ENCODE assay signal across 8 cellular contexts in the genomic region with DNA sequence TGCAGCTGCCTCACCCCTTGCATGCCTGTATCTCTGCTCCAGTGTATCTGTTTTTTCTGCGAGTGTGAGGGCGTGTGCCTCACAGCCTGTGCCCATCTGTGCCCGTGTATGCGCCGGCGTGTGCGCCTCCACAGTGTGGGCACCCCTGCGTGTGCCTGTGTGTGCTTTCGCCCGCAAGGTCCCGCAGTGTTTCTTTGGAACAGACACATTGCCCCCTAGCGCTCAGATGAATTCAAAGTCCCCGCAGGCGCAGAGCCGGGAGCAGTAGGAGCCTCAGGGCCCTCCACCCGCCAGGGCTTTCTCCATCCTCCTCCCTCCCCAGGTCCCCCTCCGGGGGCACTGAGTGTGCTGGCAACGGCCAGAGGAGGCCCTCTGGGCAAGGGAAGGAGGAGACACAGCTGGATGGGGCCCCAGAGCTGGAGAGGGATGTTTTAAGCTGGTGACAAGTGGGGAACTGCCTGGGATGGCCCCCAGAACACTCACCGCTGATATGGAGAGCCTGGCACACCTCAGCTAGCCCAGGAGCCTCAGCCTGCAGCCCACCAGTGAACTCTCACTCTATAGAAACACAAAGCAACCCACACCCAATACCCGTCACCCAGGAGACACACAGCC. TPM values are rescaled to one million over a fixed set of nuclear protein-coding genes. Genes with fewer than 3 reads are reported as not detected.
DNase-seq lines count a peak whose midpoint lies in the region; ATAC-seq and TF ChIP-seq lines count a peak whose summit lies in the region.

No MANE protein-coding gene starts in this region.

- WGBS in H9 (ENCODE audit: extremely low coverage, insufficient read length, low lambda C conversion rate): no CpG with 5 or more reads among the region's 20 CpGs

- peaks cover 11 to 33% (median 20%) of the 10 kb centered on the region in 10 experiments; a peak in 15 of 20 replicates for H3K4me1 ChIP-seq in BLaER1 treated with 17β-estradiol and CSF1 and Interleukin-3, amounts not matched to agents 10 nM and 100 nM
- H3K4me1 ChIP-seq in H9 (ENCODE audit: insufficient read depth, low read length): no peaks in the 10 kb centered on the region

- peaks cover 0 to 9% (median 0%) of the 10 kb centered on the region in 11 experiments; a peak in 3 of 22 replicates for H3K9me3 ChIP-seq in BLaER1 treated with 17β-estradiol and CSF1 and Interleukin-3, amounts not matched to agents 10 nM and 100 nM (replicated peaks in 1 of 11)
- H3K9me3 ChIP-seq in H9 (ENCODE audit: control insufficient read depth, low read depth, low read length): no peaks in the 10 kb centered on the region

- no peak overlapping the region for H3K27ac ChIP-seq in BLaER1 treated with 17β-estradiol and CSF1 and Interleukin-3, amounts not matched to agents 10 nM and 100 nM
- no peak overlapping the region for H3K27ac ChIP-seq in H9 (ENCODE audit: insufficient read length, low read depth, low read length)

- no peak overlapping the region for H2BK120ac ChIP-seq in H9 (ENCODE audit: low read depth, low read length, poor library complexity, severe bottlenecking)

- no peak for ATAC-seq in omental fat pad (ENCODE audit: low FRiP score)
- ATAC-seq in HG03565 (IDR thresholded peaks at IDR 0.05; ENCODE audit: unreplicated experiment): no peak
- ATAC-seq in GM18520 (IDR thresholded peaks at IDR 0.05; ENCODE audit: unreplicated experiment): no peak

- no peak overlapping the region for H3K18ac ChIP-seq in H9 (ENCODE audit: insufficient read length, low read depth, low read length)

- H3K23me2 ChIP-seq in H9 (ENCODE audit: insufficient read length, low read depth, low read length, poor library complexity, severe bottlenecking): peaks cover 19% of the 10 kb centered on the region

- peaks cover 22 to 30% (median 28%) of the 10 kb centered on the region in 11 experiments for H3K27me3 ChIP-seq in BLaER1 treated with 17β-estradiol and CSF1 and Interleukin-3, amounts not matched to agents 10 nM and 100 nM
- H3K27me3 ChIP-seq in H9 (ENCODE audit: insufficient read depth, low read length): peaks cover 21% of the 10 kb centered on the region; the same call in 1 of the 2 replicates

- H3K79me1 ChIP-seq in H9 (ENCODE audit: insufficient read depth, low read depth, low read length, poor library complexity, severe bottlenecking): no peaks in the 10 kb centered on the region

- peak overlapping the region; percentile 11 to 59 (median 48); a peak in 16 of 22 replicates for H3K4me2 ChIP-seq in BLaER1 treated with 17β-estradiol and CSF1 and Interleukin-3, amounts not matched to agents 10 nM and 100 nM
- H3K4me2 ChIP-seq in H9 (ENCODE audit: insufficient read depth, insufficient read length, low read length): peak overlapping the region; percentile 11

- no peak overlapping the region for H3K4ac ChIP-seq in H9 (ENCODE audit: low read depth, low read length)

- no peak overlapping the region for H3K56ac ChIP-seq in H9 (ENCODE audit: insufficient read length, low read depth, low read length)

- H2AK5ac ChIP-seq in H9 (ENCODE audit: insufficient read length, low read length): no peak overlapping the region

- H2BK15ac ChIP-seq in H9 (ENCODE audit: low read depth, low read length): no peak overlapping the region

- peak; percentile 79 for DNase-seq in H9
- peak; percentile 44 for DNase-seq in NOMO-1 treated with DMSO at 0.1 percent for 48 hours (lab: John Stamatoyannopoulos, UW; ENCODE audit: unreplicated experiment)
- peak; percentile 14 to 18 for DNase-seq in activated T-helper 1 cell treated with anti-CD3 and anti-CD28 coated beads, Interleukin-2, amount 50 U/mL, for 16 hours (ENCODE audit: low read depth in 1 of 2, low spot score in 1 of 2)
- DNase-seq in foreskin fibroblast: peak; percentile 49 to 84
- peak; percentile 35 for DNase-seq in omental fat pad (ENCODE audit: low spot score)

- H3K4me3 ChIP-seq in BLaER1 treated with 17β-estradiol and CSF1 and Interleukin-3, amounts not matched to agents 10 nM and 100 nM: no peak overlapping the region
- no peak overlapping the region for H3K4me3 ChIP-seq in foreskin fibroblast (ENCODE audit: low read depth in 1 of 2, low read length in 2 of 2)

- peaks cover 0 to 5% (median 0%) of the 10 kb centered on the region in 11 experiments; a peak in 3 of 22 replicates for H4K20me1 ChIP-seq in BLaER1 treated with 17β-estradiol and CSF1 and Interleukin-3, amounts not matched to agents 10 nM and 100 nM
- no peaks in the 10 kb centered on the region for H4K20me1 ChIP-seq in H9 (ENCODE audit: control insufficient read depth, insufficient read depth, insufficient read length)

- H2BK12ac ChIP-seq in H9 (ENCODE audit: insufficient read length, low read depth, low read length): no peak overlapping the region

- no peaks in the 10 kb centered on the region for H3K36me3 Mint-ChIP-seq in H9 (ENCODE audit: insufficient read depth in 1 of 3, low read depth in 3 of 3)

- peak overlapping the region; percentile 46 to 71; a peak in 4 of 5 replicates for H3K4me3 Mint-ChIP-seq in H9

- no peaks in the 10 kb centered on the region; a peak in 2 of 5 replicates for H3K9me3 Mint-ChIP-seq in H9

- no peaks in the 10 kb centered on the region for H3K36me3 ChIP-seq in BLaER1 treated with 17β-estradiol and CSF1 and Interleukin-3, amounts not matched to agents 10 nM and 100 nM

- peak overlapping the region in 2 of 11 experiments; percentile 1 to 48; a peak in 2 of 22 replicates for H3K9ac ChIP-seq in BLaER1 treated with 17β-estradiol and CSF1 and Interleukin-3, amounts not matched to agents 10 nM and 100 nM
- no peak overlapping the region for H3K9ac ChIP-seq in H9 (ENCODE audit: extremely low read depth, insufficient read length, low read length)

- H3T11ph ChIP-seq in H9 (ENCODE audit: low read length): no peak overlapping the region

- no peaks in the 10 kb centered on the region for H3K79me2 ChIP-seq in H9 (ENCODE audit: insufficient read depth, low read length)

- H2AFZ ChIP-seq in H9 (ENCODE audit: low read length): no peak overlapping the region

- H2BK5ac ChIP-seq in H9 (ENCODE audit: insufficient read length, low read length): no peak overlapping the region

- no peak overlapping the region for H4K8ac ChIP-seq in H9 (replicated peaks; ENCODE audit: insufficient read length, low read depth, low read length)

- H3K4me1 Mint-ChIP-seq in H9: peaks cover 31 to 46% of the 10 kb centered on the region in 2 experiments

- peak; percentile 83 for TF ChIP-seq CTCF in H9 (conservative IDR thresholded peaks at IDR 0.05)
- peak; percentile 67 for TF ChIP-seq CTCF in foreskin fibroblast (IDR thresholded peaks at IDR 0.05; ENCODE audit: low read depth, low read length)
- TF ChIP-seq CTCF in omental fat pad (IDR thresholded peaks at IDR 0.05): peak in 1 of 3 donors; percentile 17

- H3K23ac ChIP-seq in H9 (ENCODE audit: insufficient read length, low read depth, low read length): no peak overlapping the region

- no peak overlapping the region for H2BK20ac ChIP-seq in H9 (ENCODE audit: low read depth, low read length, poor library complexity, severe bottlenecking)

- H3K14ac ChIP-seq in H9 (ENCODE audit: insufficient read depth, low read length): no peak overlapping the region

- H4K5ac ChIP-seq in H9 (ENCODE audit: insufficient read length, low read depth, low read length): no peak overlapping the region

- no peak overlapping the region for H4K91ac ChIP-seq in H9 (ENCODE audit: insufficient read length, low read depth, low read length)

- H3K27ac Mint-ChIP-seq in H9: no peak overlapping the region; a peak in 1 of 7 replicates

- H3K27me3 Mint-ChIP-seq in H9 (ENCODE audit: low read depth): peaks cover 70% of the 10 kb centered on the region

RNA-seq across cellular contexts. Expression of a gene that starts 3.2 kb away (rescaled TPM):
- total RNA-seq in H9 (2021) (2.7 and 2.8 TPM in 2 replicates), omental fat pad (10 to 100 TPM in 1 of 4 donors, 1 to 10 TPM in 3; 4.8 to 16.5 (median 8.9) TPM)

Comparison
In these comparisons a context has a peak if more than half of its experiments do, and no peak if none do; other contexts are left out.
1. DNase-seq: peak in every context shown above with its lines; median percentile 79 in H9; 66 in foreskin fibroblast; 44 in NOMO-1 treated with DMSO at 0.1 percent for 48 hours; 35 in omental fat pad; 16 in activated T-helper 1 cell treated with anti-CD3 and anti-CD28 coated beads, Interleukin-2, amount 50 U/mL, for 16 hours.